ENCODE assay signal across 8 cellular contexts in the genomic region with DNA sequence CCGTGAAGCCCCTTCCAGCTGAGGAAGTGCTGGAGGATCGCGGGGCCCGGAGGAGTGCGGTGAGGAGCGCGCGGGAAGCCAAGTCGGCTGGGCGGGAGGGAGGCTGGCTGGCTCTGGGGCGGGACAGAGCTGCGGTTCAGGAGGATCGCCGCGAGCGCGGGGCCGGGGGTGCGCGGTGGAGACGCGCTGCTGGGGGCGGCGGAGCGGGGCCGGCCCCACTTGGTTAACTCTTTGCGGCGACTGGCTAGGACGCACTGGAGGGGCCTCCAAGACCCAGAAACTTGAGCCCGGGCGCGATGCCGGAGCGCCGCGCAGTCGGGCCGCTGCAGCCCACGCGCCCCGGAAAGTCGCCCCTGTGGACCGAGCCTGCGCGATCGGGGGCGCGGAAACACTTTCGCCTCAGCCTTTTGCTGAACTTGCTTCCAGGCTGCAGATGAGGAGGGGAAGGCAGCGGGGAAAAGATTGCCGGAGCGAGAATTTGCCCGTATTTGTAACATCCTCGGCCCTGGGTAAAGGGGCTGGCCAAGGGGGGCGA. TPM values are rescaled to one million over a fixed set of nuclear protein-coding genes. Genes with fewer than 3 reads are reported as not detected.
DNase-seq lines count a peak whose midpoint lies in the region; ATAC-seq and TF ChIP-seq lines count a peak whose summit lies in the region.

No MANE protein-coding gene starts in this region.

- H3K4me1 ChIP-seq in transverse colon, result peaks cover 0 to 21% (median 5%) of the 10 kb centered on the region in 4 donors

- no peak overlapping the region for H3K27ac Mint-ChIP-seq in activated CD4-positive, alpha-beta T cell treated with anti-CD3 and anti-CD28 coated beads, Interleukin-2, amount 10 ng/mL, durations not matched to agents 7 days and 5 days

- no peaks in the 10 kb centered on the region for H3K36me3 Mint-ChIP-seq in activated CD4-positive, alpha-beta T cell treated with anti-CD3 and anti-CD28 coated beads, Interleukin-2, amount 10 ng/mL, durations not matched to agents 7 days and 5 days (ENCODE audit: low read depth)

- peaks cover 14% of the 10 kb centered on the region for H3K4me1 Mint-ChIP-seq in activated CD4-positive, alpha-beta T cell treated with anti-CD3 and anti-CD28 coated beads, Interleukin-2, amount 10 ng/mL, durations not matched to agents 7 days and 5 days

- no peak for TF ChIP-seq EP300 in transverse colon (IDR thresholded peaks at IDR 0.05; ENCODE audit: low read depth)

- H3K27me3 ChIP-seq in transverse colon, result peaks cover 9% of the 10 kb centered on the region

- peak overlapping the region; percentile 87 to 95 (median 87) for H3K27ac ChIP-seq in transverse colon

- intact Hi-C loops in transverse colon (cut with DNase I; ENCODE audit: low total_unique reads), result loop anchor here (10.0 kb wide), 1 partner anchor 88 kb away; the partner anchor contains the start of genes DCAF17 and METTL8

- CTCF ChIA-PET in activated CD4-positive, alpha-beta T cell treated with anti-CD3 and anti-CD28 coated beads, Interleukin-2, amount 10 ng/mL, durations not matched to agents 7 days and 5 days (lab: Charles Lee), result interaction anchor here (0.5 kb wide), 1 partner anchor 503 kb away, joined by 3 read pairs; no protein-coding TSS in a partner anchor

- no peaks in the 10 kb centered on the region for H3K36me3 ChIP-seq in transverse colon

- peaks cover 60% of the 10 kb centered on the region for H3K27me3 Mint-ChIP-seq in activated CD4-positive, alpha-beta T cell treated with anti-CD3 and anti-CD28 coated beads, Interleukin-2, amount 10 ng/mL, durations not matched to agents 7 days and 5 days

- DNase-seq in activated CD4-positive, alpha-beta T cell treated with anti-CD3 and anti-CD28 coated beads, Interleukin-2, amount 10 ng/mL, durations not matched to agents 7 days and 5 days, result no peak
- DNase-seq in activated CD4-positive, alpha-beta T cell treated with anti-CD3 and anti-CD28 coated beads, Interleukin-2, amount 50 U/mL, for 4 hours, result no peak
- DNase-seq in SW480 (ENCODE audit: low spot score) (peak; percentile 14), epithelial cell of esophagus (ENCODE audit: low read depth) (peak; percentile 30), midbrain (lab: John Stamatoyannopoulos, UW) (peak; percentile 42), transverse colon (peak; percentile 32), NCI-H2081 treated with DMSO at 0.1 percent for 48 hours (lab: John Stamatoyannopoulos, UW) (no peak)

- no peaks in the 10 kb centered on the region for H3K9me3 Mint-ChIP-seq in activated CD4-positive, alpha-beta T cell treated with anti-CD3 and anti-CD28 coated beads, Interleukin-2, amount 10 ng/mL, durations not matched to agents 7 days and 5 days

- TF ChIP-seq CTCF in epithelial cell of esophagus (IDR thresholded peaks at IDR 0.05; ENCODE audit: insufficient read depth, low read depth, low read length, missing control alignments) (no peak), transverse colon (IDR thresholded peaks at IDR 0.05) (no peak)

- in situ Hi-C loops in transverse colon (cut with MboI; ENCODE audit: low pct_ligation_motif_present in 1 of 4, low pct_unique_long_range_greater_than_20kb in 1 of 4, low sequenced_read_pairs in 3 of 4), result no loop called here

- 1% methylated on average over 48 of the region's 55 CpGs; no CpG with 5 or more reads in 1 of the 2 donors for WGBS in transverse colon (ENCODE audit: low coverage in 1 of 2), 2 donors

- TF ChIP-seq POLR2A in transverse colon (IDR thresholded peaks at IDR 0.05), result no peak

- POLR2A ChIA-PET in activated CD4-positive, alpha-beta T cell treated with anti-CD3 and anti-CD28 coated beads, Interleukin-2, amount 10 ng/mL, durations not matched to agents 7 days and 5 days (lab: Charles Lee), result no interaction called here

- H3K4me3 ChIP-seq in epithelial cell of esophagus (ENCODE audit: low read length) (peak overlapping the region; percentile 70), transverse colon (peak overlapping the region; percentile 48 to 83 (median 76))

- H3K9me3 ChIP-seq in transverse colon, result no peaks in the 10 kb centered on the region

- peak; percentile 20 for ATAC-seq in HG02763 (IDR thresholded peaks at IDR 0.05; ENCODE audit: unreplicated experiment)

- H3K4me3 Mint-ChIP-seq in activated CD4-positive, alpha-beta T cell treated with anti-CD3 and anti-CD28 coated beads, Interleukin-2, amount 10 ng/mL, durations not matched to agents 7 days and 5 days, result peak overlapping the region; percentile 77

RNA-seq across cellular contexts. Expression of gene CYBRD1, which starts 0.6 kb away (rescaled TPM):
- total RNA-seq in activated CD4-positive, alpha-beta T cell treated with anti-CD3 and anti-CD28 coated beads, Interleukin-2, amount 10 ng/mL, durations not matched to agents 7 days and 5 days, result under 1 TPM; 0.31 to 0.45 TPM
- total RNA-seq in transverse colon, result 100 to 1,000 TPM in 1 of 4 donors, 10 to 100 TPM in 3; 50.7 to 124 (median 63.9) TPM

Comparison
In these comparisons a context has a peak if more than half of its experiments do, and no peak if none do; other contexts are left out.
1. DNase-seq: peak in SW480 (single experiment), epithelial cell of esophagus (single experiment), midbrain (single experiment) and transverse colon (single experiment); none in activated CD4-positive, alpha-beta T cell treated with anti-CD3 and anti-CD28 coated beads, Interleukin-2, amount 10 ng/mL, durations not matched to agents 7 days and 5 days (single experiment), activated CD4-positive, alpha-beta T cell treated with anti-CD3 and anti-CD28 coated beads, Interleukin-2, amount 50 U/mL, for 4 hours (0 of 2) and NCI-H2081 treated with DMSO at 0.1 percent for 48 hours (single experiment).
2. RNA of gene CYBRD1, which starts 0.6 kb away (total RNA-seq): 50.7 to 124 TPM in transverse colon; 0.31 to 0.45 TPM in activated CD4-positive, alpha-beta T cell treated with anti-CD3 and anti-CD28 coated beads, Interleukin-2, amount 10 ng/mL, durations not matched to agents 7 days and 5 days; every median in the first group is over 10 times any median in the second.